In the genomic region with DNA sequence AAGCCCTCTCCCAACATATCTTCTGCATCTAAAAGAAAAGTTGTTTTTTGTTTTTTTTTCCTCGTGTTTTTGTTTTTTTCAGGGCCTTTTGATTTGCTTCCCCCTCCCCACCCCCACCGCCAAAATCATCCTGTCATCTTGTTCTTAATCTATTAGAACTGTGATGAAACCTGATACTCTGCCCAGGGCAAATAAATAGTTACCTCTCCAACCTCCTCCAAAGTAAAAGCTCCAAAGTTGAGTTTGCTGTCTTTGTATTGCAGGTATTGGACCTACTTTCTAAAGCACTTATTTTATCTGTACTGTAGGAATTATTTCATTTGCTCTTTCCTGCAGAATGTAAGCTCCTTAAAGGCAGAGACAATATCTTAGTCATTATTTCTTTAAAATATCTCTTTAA, we compare ENCODE assay signal across 2 cellular contexts.
TF ChIP-seq lines count a peak whose summit lies in the region.

No MANE protein-coding gene starts in this region.

TF ChIP-seq in liver, 16 proteins besides CTCF, POLR2A, EP300 and RAD21 (continued from another document):
- TF ChIP-seq, protein P1, sequence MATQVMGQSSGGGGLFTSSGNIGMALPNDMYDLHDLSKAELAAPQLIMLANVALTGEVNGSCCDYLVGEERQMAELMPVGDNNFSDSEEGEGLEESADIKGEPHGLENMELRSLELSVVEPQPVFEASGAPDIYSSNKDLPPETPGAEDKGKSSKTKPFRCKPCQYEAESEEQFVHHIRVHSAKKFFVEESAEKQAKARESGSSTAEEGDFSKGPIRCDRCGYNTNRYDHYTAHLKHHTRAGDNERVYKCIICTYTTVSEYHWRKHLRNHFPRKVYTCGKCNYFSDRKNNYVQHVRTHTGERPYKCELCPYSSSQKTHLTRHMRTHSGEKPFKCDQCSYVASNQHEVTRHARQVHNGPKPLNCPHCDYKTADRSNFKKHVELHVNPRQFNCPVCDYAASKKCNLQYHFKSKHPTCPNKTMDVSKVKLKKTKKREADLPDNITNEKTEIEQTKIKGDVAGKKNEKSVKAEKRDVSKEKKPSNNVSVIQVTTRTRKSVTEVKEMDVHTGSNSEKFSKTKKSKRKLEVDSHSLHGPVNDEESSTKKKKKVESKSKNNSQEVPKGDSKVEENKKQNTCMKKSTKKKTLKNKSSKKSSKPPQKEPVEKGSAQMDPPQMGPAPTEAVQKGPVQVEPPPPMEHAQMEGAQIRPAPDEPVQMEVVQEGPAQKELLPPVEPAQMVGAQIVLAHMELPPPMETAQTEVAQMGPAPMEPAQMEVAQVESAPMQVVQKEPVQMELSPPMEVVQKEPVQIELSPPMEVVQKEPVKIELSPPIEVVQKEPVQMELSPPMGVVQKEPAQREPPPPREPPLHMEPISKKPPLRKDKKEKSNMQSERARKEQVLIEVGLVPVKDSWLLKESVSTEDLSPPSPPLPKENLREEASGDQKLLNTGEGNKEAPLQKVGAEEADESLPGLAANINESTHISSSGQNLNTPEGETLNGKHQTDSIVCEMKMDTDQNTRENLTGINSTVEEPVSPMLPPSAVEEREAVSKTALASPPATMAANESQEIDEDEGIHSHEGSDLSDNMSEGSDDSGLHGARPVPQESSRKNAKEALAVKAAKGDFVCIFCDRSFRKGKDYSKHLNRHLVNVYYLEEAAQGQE (IDR thresholded peaks at IDR 0.05): peak; percentile 17
- TF ChIP-seq NR2F2 (IDR thresholded peaks at IDR 0.05) (no peak), EGR1 (IDR thresholded peaks at IDR 0.05; ENCODE audit: low read depth in 2 of 2) (no peak), TAF1 (conservative IDR thresholded peaks at IDR 0.05) (no peak), FOXA2 (IDR thresholded peaks at IDR 0.05) (peak; percentile 10), HNF4G (IDR thresholded peaks at IDR 0.05) (peak; percentile 59), FOXA1 (IDR thresholded peaks at IDR 0.05) (peak; percentile 4)
- TF ChIP-seq, protein P2, sequence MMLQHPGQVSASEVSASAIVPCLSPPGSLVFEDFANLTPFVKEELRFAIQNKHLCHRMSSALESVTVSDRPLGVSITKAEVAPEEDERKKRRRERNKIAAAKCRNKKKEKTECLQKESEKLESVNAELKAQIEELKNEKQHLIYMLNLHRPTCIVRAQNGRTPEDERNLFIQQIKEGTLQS (IDR thresholded peaks at IDR 0.05): peak; percentile 52

TF ChIP-seq in HepG2, 621 proteins besides CTCF, POLR2A, EP300 and RAD21 (continued from another document):
- TF ChIP-seq, protein P3, sequence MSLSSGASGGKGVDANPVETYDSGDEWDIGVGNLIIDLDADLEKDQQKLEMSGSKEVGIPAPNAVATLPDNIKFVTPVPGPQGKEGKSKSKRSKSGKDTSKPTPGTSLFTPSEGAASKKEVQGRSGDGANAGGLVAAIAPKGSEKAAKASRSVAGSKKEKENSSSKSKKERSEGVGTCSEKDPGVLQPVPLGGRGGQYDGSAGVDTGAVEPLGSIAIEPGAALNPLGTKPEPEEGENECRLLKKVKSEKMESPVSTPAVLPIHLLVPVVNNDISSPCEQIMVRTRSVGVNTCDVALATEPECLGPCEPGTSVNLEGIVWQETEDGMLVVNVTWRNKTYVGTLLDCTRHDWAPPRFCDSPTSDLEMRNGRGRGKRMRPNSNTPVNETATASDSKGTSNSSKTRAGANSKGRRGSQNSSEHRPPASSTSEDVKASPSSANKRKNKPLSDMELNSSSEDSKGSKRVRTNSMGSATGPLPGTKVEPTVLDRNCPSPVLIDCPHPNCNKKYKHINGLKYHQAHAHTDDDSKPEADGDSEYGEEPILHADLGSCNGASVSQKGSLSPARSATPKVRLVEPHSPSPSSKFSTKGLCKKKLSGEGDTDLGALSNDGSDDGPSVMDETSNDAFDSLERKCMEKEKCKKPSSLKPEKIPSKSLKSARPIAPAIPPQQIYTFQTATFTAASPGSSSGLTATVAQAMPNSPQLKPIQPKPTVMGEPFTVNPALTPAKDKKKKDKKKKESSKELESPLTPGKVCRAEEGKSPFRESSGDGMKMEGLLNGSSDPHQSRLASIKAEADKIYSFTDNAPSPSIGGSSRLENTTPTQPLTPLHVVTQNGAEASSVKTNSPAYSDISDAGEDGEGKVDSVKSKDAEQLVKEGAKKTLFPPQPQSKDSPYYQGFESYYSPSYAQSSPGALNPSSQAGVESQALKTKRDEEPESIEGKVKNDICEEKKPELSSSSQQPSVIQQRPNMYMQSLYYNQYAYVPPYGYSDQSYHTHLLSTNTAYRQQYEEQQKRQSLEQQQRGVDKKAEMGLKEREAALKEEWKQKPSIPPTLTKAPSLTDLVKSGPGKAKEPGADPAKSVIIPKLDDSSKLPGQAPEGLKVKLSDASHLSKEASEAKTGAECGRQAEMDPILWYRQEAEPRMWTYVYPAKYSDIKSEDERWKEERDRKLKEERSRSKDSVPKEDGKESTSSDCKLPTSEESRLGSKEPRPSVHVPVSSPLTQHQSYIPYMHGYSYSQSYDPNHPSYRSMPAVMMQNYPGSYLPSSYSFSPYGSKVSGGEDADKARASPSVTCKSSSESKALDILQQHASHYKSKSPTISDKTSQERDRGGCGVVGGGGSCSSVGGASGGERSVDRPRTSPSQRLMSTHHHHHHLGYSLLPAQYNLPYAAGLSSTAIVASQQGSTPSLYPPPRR (CRISPR knock-in tag; IDR thresholded peaks at IDR 0.05; ENCODE audit: borderline replicate concordance): no peak
- TF ChIP-seq ZNF441 (CRISPR knock-in tag; IDR thresholded peaks at IDR 0.05; ENCODE audit: borderline replicate concordance) (no peak), MTF2 (CRISPR knock-in tag; IDR thresholded peaks at IDR 0.05; ENCODE audit: borderline replicate concordance) (no peak), HIVEP1 (CRISPR knock-in tag; IDR thresholded peaks at IDR 0.05) (no peak), ZNF138 (CRISPR knock-in tag; IDR thresholded peaks at IDR 0.05; ENCODE audit: low read depth) (no peak)
- TF ChIP-seq, protein P4, sequence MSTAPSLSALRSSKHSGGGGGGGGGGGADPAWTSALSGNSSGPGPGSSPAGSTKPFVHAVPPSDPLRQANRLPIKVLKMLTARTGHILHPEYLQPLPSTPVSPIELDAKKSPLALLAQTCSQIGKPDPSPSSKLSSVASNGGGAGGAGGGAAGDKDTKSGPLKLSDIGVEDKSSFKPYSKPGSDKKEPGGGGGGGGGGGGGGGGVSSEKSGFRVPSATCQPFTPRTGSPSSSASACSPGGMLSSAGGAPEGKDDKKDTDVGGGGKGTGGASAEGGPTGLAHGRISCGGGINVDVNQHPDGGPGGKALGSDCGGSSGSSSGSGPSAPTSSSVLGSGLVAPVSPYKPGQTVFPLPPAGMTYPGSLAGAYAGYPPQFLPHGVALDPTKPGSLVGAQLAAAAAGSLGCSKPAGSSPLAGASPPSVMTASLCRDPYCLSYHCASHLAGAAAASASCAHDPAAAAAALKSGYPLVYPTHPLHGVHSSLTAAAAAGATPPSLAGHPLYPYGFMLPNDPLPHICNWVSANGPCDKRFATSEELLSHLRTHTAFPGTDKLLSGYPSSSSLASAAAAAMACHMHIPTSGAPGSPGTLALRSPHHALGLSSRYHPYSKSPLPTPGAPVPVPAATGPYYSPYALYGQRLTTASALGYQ (CRISPR knock-in tag; IDR thresholded peaks at IDR 0.05): no peak
